In the genomic region with DNA sequence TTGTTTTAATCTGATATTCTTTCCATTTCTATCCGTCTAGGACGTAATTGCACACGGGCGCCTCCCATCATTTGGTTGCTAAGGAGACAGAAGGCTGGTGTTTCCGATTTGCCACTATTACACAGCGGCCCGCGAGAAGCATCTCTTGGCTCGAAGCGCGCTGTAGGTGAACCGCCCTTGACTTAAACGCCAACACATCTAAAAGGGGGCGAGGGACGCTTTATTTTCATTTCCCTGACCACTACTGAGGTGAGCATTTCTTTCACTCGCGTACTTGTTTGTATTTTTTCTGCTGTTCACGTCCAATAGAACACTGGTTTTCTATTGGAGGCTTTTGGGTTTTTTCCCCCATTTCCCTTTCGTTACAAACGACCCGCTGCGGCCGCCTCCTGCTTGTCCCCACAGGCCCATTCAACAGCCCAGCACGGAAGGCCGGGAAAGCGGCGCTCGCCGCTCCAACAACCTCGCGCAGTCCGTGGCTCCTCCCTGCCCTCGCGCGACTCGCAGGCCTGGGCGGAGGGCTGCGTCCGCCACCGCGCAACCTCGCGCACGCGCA, we compare ENCODE assay signal across 8 cellular contexts. TPM values are rescaled to one million over a fixed set of nuclear protein-coding genes. Genes with fewer than 3 reads are reported as not detected.
DNase-seq lines count a peak whose midpoint lies in the region; ATAC-seq and TF ChIP-seq lines count a peak whose summit lies in the region.

No MANE protein-coding gene starts in this region.

- H3K27me3 ChIP-seq in liver (ENCODE audit: control insufficient read depth in 4 of 4, insufficient read depth in 4 of 4, low read length in 3 of 4): no peaks in the 10 kb centered on the region

- no peak for TF ChIP-seq RAD21 in liver (IDR thresholded peaks at IDR 0.05)

- H3K9me3 ChIP-seq in liver (ENCODE audit: control insufficient read depth in 4 of 4, low read length in 3 of 4): no peaks in the 10 kb centered on the region

- H3K4me1 ChIP-seq in liver (ENCODE audit: control insufficient read depth in 4 of 4, insufficient read depth in 4 of 4, low read length in 3 of 4): peaks cover 4 to 27% (median 22%) of the 10 kb centered on the region in 4 donors

- H3K4me3 ChIP-seq in coronary artery (peak overlapping the region; percentile 69), liver (ENCODE audit: low read depth in 1 of 3, low read length in 3 of 3) (peak overlapping the region; percentile 51 to 74 (median 69))

- TF ChIP-seq CTCF in coronary artery (IDR thresholded peaks at IDR 0.05) (no peak), liver (IDR thresholded peaks at IDR 0.05; ENCODE audit: low read depth, low read length, missing input control) (no peak)

- WGBS in liver: under 1% methylated on average over 45 of the region's 45 CpGs

- DNase-seq in ACHN (peak; percentile 63), NCI-H2196 (lab: John Stamatoyannopoulos, UW; ENCODE audit: unreplicated experiment) (peak; percentile 63), coronary artery (ENCODE audit: low spot score) (peak; percentile 83)
- DNase-seq in stimulated activated CD4-positive, alpha-beta T cell treated with anti-CD3 and anti-CD28 coated beads, Interleukin-4, amount 100 ng/mL, for 48 hours (ENCODE audit: low read depth in 2 of 2): peak; percentile 27 to 44

- peak overlapping the region; percentile 67 to 73 for H3K9ac ChIP-seq in liver (ENCODE audit: low read depth in 1 of 2, low read length in 2 of 2)

- H3K27ac ChIP-seq in coronary artery: peak overlapping the region; percentile 82 to 85
- peak overlapping the region; percentile 63 to 73 for H3K27ac ChIP-seq in liver (ENCODE audit: low read depth in 1 of 2, low read length in 2 of 2)

- peaks cover 0 to 3% (median 0%) of the 10 kb centered on the region in 4 donors for H3K36me3 ChIP-seq in liver (ENCODE audit: control insufficient read depth in 4 of 4, insufficient read depth in 3 of 4, low read depth in 1 of 4, low read length in 3 of 4)

- in situ Hi-C loops in ACHN (cut with HindIII; ENCODE audit: low pct_ligation_motif_present, low pct_unique_long_range_greater_than_20kb, low sequenced_read_pairs): no loop called here

- peak; percentile 29 for ATAC-seq in GM18858 (IDR thresholded peaks at IDR 0.05; ENCODE audit: unreplicated experiment)
- peak; percentile 66 for ATAC-seq in HG03045 (IDR thresholded peaks at IDR 0.05; ENCODE audit: unreplicated experiment)
- peak; percentile 68 to 76 for ATAC-seq in activated CD4-positive, CD25-positive, alpha-beta regulatory T cell treated with anti-CD3 and anti-CD28 coated beads, Interleukin-2, amount 50 U/mL, for 24 hours

TF ChIP-seq in liver, 16 proteins besides CTCF, POLR2A, EP300 and RAD21:
- TF ChIP-seq FOXA2 (IDR thresholded peaks at IDR 0.05) (no peak), YY1 (IDR thresholded peaks at IDR 0.05) (no peak), RXRA (IDR thresholded peaks at IDR 0.05) (no peak), FOXA1 (IDR thresholded peaks at IDR 0.05) (no peak), SP1 (IDR thresholded peaks at IDR 0.05) (no peak), HNF4A (conservative IDR thresholded peaks at IDR 0.05) (no peak), HNF4G (IDR thresholded peaks at IDR 0.05) (no peak)
- TF ChIP-seq, protein P1, sequence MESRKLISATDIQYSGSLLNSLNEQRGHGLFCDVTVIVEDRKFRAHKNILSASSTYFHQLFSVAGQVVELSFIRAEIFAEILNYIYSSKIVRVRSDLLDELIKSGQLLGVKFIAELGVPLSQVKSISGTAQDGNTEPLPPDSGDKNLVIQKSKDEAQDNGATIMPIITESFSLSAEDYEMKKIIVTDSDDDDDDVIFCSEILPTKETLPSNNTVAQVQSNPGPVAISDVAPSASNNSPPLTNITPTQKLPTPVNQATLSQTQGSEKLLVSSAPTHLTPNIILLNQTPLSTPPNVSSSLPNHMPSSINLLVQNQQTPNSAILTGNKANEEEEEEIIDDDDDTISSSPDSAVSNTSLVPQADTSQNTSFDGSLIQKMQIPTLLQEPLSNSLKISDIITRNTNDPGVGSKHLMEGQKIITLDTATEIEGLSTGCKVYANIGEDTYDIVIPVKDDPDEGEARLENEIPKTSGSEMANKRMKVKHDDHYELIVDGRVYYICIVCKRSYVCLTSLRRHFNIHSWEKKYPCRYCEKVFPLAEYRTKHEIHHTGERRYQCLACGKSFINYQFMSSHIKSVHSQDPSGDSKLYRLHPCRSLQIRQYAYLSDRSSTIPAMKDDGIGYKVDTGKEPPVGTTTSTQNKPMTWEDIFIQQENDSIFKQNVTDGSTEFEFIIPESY (IDR thresholded peaks at IDR 0.05): peak; percentile 96

RNA-seq across cellular contexts. Expression of a gene that starts 0.5 kb away (rescaled TPM):
- 10 to 100 TPM; 27.8 to 32.7 TPM for total RNA-seq in liver
- 10 to 100 TPM in 1 of 2 donors, 1 to 10 TPM in 1; 10.0 to 20.0 TPM for polyA plus RNA-seq in liver

RNA-seq across cellular contexts. Expression of a gene that starts 14.0 kb away (rescaled TPM):
- total RNA-seq in liver: under 1 TPM; 0.59 to 0.65 TPM
- polyA plus RNA-seq in liver: under 1 TPM; 0.07 to 0.18 TPM

Comparison
In these comparisons a context has a peak if more than half of its experiments do, and no peak if none do; other contexts are left out.
1. Peak in every context shown above with its lines: DNase-seq, ATAC-seq, H3K4me3 ChIP-seq and H3K27ac ChIP-seq.